1 cellular context compared by ENCODE assay signal in genomic region chr13:23433171-23434153, GRCh38.
TF ChIP-seq lines count a peak whose summit lies in the region.

Gene SACS (minus strand): TSS chr13:23433702. CDS start chr13:23411239, 22,463 bp downstream.

TF ChIP-seq in HepG2, 621 proteins besides CTCF, POLR2A, EP300 and RAD21 (continued from another document):
- TF ChIP-seq SIX4 (CRISPR knock-in tag; IDR thresholded peaks at IDR 0.05) (no peak), ZNF142 (CRISPR knock-in tag; IDR thresholded peaks at IDR 0.05) (no peak), ZNF225 (CRISPR knock-in tag; IDR thresholded peaks at IDR 0.05) (no peak), HDAC1 (CRISPR knock-in tag; IDR thresholded peaks at IDR 0.05) (no peak), STAG1 (CRISPR knock-in tag; IDR thresholded peaks at IDR 0.05) (no peak), ZNF7 (CRISPR knock-in tag; IDR thresholded peaks at IDR 0.05) (no peak), MXD4 (CRISPR knock-in tag; IDR thresholded peaks at IDR 0.05) (0 out of 2 replicates have a peak, but pooled peaks have one; percentile 47), ZFAT (CRISPR knock-in tag; conservative IDR thresholded peaks at IDR 0.05) (no peak), MLLT10 (CRISPR knock-in tag; IDR thresholded peaks at IDR 0.05) (no peak), TBP (CRISPR knock-in tag; IDR thresholded peaks at IDR 0.05) (no peak), ZNF687 (CRISPR knock-in tag; IDR thresholded peaks at IDR 0.05) (peak; percentile 56), GRHL1 (CRISPR knock-in tag; conservative IDR thresholded peaks at IDR 0.05) (no peak), ZNF644 (CRISPR knock-in tag; IDR thresholded peaks at IDR 0.05; ENCODE audit: low read depth) (peak; percentile 45; the same call in 1 of the 2 replicates), TAF1 (CRISPR knock-in tag; IDR thresholded peaks at IDR 0.05) (no peak; the same call in 1 of the 2 replicates), KLF16 (CRISPR knock-in tag; IDR thresholded peaks at IDR 0.05) (no peak), SNAI1 (CRISPR knock-in tag; IDR thresholded peaks at IDR 0.05; ENCODE audit: borderline replicate concordance) (no peak), FOXK1 (CRISPR knock-in tag; IDR thresholded peaks at IDR 0.05; ENCODE audit: borderline replicate concordance, low read depth) (no peak), ZMYM3 (CRISPR knock-in tag; IDR thresholded peaks at IDR 0.05) (0 out of 2 replicates have a peak, but pooled peaks have one; percentile 10), SP4 (CRISPR knock-in tag; IDR thresholded peaks at IDR 0.05) (no peak), PATZ1 (CRISPR knock-in tag; IDR thresholded peaks at IDR 0.05) (0 out of 2 replicates have a peak, but pooled peaks have one; percentile 10), ZNF101 (CRISPR knock-in tag; IDR thresholded peaks at IDR 0.05; ENCODE audit: borderline replicate concordance, low read depth) (no peak), ZNF883 (CRISPR knock-in tag; IDR thresholded peaks at IDR 0.05; ENCODE audit: not compliant biosample characterization) (no peak), ZSCAN25 (CRISPR knock-in tag; IDR thresholded peaks at IDR 0.05) (0 out of 2 replicates have a peak, but pooled peaks have one; percentile 63)
